18 cellular contexts compared by ENCODE assay signal in genomic region chr4:86044593-86044985, GRCh38.
"Had no signal": no experiment of that assay in that cellular context is flagged by ENCODE, and none has a peak within 500 bp of the region (broad histone marks: within the 10 kb centered on the region; RNA-seq: fewer than 3 reads in every experiment).

No MANE protein-coding gene starts in this region.

- DNase-seq: effector memory CD4-positive, alpha-beta T cell; esophagus squamous epithelium; glutamatergic neuron; immature natural killer cell; islet precursor cell; left ventricle myocardium superior; lower lobe of right lung; natural killer cell; stimulated activated CD4-positive, alpha-beta T cell treated with anti-CD3 and anti-CD28 coated beads, Interleukin-12 subunit alpha, Interleukin-12 subunit beta, amount 100 ng/mL, for 4 hours; stimulated activated CD4-positive, alpha-beta T cell treated with anti-CD3 and anti-CD28 coated beads, Interleukin-1b, Interleukin-23, amount 100 ng/mL, for 48 hours; stimulated activated CD4-positive, alpha-beta T cell treated with anti-CD3 and anti-CD28 coated beads, Interleukin-4, amount 100 ng/mL, for 1 hour; stimulated activated CD8-positive, alpha-beta memory T cell treated with anti-CD3 and anti-CD28 coated beads, Interleukin-4, amount 100 ng/mL, for 48 hours had no signal

- H3K36me3 ChIP-seq: esophagus squamous epithelium, lower lobe of right lung, neutrophil, prostate gland, right atrium auricular region, thyroid gland, vagina had no signal

- H3K9me3 ChIP-seq: esophagus squamous epithelium, lower lobe of right lung, neutrophil, prostate gland, right atrium auricular region, thyroid gland, vagina had no signal

- H3K4me1 ChIP-seq: lower lobe of right lung, prostate gland, right atrium auricular region, vagina had no signal

- H3K27me3 ChIP-seq: esophagus squamous epithelium, neutrophil, right atrium auricular region, thyroid gland, vagina had no signal

- H3K27ac ChIP-seq: coronary artery, esophagus squamous epithelium, lower lobe of right lung, neutrophil, prostate gland, right atrium auricular region, vagina had no signal

- H3K4me3 ChIP-seq: coronary artery, esophagus squamous epithelium, lower lobe of right lung, prostate gland, right atrium auricular region, thyroid gland, vagina had no signal
